Comparison of ENCODE assay signal across 28 cellular contexts in the genomic region with DNA sequence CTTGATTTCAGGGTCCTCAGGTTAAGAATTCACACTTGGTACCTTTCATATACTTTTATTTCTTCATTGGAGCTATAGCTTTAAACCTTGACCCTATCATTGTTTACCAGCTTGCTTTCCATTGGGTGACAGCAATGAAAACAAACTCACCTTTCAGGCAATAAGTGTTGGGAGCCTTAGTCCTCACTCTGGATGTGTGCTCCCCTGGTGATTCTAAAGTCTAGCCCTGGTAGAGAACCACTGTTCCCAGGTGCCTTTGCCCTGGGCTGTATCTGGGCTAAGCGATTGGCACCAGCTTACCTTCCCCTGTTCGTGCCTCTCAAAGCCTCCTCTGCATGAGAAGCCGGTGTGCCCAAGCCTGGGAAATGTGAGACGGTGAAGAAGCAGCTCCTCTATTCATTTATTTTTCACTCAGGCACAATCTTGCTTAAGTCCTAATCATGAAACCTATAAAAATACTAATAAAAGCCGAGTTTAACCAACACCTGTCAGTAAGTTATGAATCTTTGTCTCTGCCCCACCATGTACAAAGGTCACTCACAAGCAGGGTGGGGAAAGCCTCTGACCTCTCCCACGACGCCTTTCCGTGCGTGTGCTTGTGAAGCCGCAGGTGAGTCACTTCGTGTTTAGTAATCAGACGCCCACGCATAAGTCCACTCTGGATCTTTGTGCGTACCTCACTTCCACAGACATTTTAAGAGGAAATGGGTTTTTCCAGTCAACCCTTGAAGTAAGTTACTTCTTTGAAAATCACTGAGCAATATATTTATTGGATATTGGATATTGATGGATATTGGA. TPM values are rescaled to one million over a fixed set of nuclear protein-coding genes. Genes with fewer than 3 reads are reported as not detected.
DNase-seq lines count a peak whose midpoint lies in the region; ATAC-seq, FAIRE-seq and TF ChIP-seq lines count a peak whose summit lies in the region.
"Had no signal": no experiment of that assay in that cellular context is flagged by ENCODE, and none has a peak within 500 bp of the region (broad histone marks: within the 10 kb centered on the region; RNA-seq: fewer than 3 reads in every experiment).

No MANE protein-coding gene starts in this region.

- H3K4me3 Mint-ChIP-seq in Calu3 (ENCODE audit: low read depth, unreplicated experiment) = no peak overlapping the region
- H3K4me3 Mint-ChIP-seq: activated naive CD8-positive, alpha-beta T cell treated with anti-CD3 and anti-CD28 coated beads for 36 hours; activated T-cell treated with anti-CD3 and anti-CD28 coated beads, Interleukin-2, amount 50 U/mL, for 24 hours; CD4-positive, CD25-positive, alpha-beta regulatory T cell; dendritic cell treated with granulocyte-macrophage colony-stimulating factor and Interleukin-4, amounts not matched to agents 40 ng/mL and 50 ng/mL, for 4 days; endodermal cell; stimulated activated memory B cell treated with anti-CD40 and anti-IgM and Interleukin-4, amounts not matched to agents 10 μg/mL and 1 μg/mL and 100 μg/mL, for 72 hours had no signal

- H3K27me3 ChIP-seq in mammary epithelial cell (ENCODE audit: insufficient read depth, low read length) = no peaks in the 10 kb centered on the region
- H3K27me3 ChIP-seq in HepG2 (ENCODE audit: control insufficient read depth in 1 of 2, insufficient read depth in 2 of 2, low read length in 2 of 2) = no peaks in the 10 kb centered on the region; a peak in 3 of 5 replicates
- H3K27me3 ChIP-seq: gastrocnemius medialis, upper lobe of left lung had no signal

- H3K4me1 Mint-ChIP-seq in Calu3 (ENCODE audit: low read depth, unreplicated experiment) = peaks cover 8% of the 10 kb centered on the region
- H3K4me1 Mint-ChIP-seq: activated naive CD8-positive, alpha-beta T cell treated with anti-CD3 and anti-CD28 coated beads for 36 hours; CD4-positive, CD25-positive, alpha-beta regulatory T cell; endodermal cell; stimulated activated memory B cell treated with anti-CD40 and anti-IgM and Interleukin-4, amounts not matched to agents 10 μg/mL and 1 μg/mL and 100 μg/mL, for 72 hours had no signal

- dilution Hi-C loops in mammary epithelial cell (cut with HindIII; ENCODE audit: low sequenced_read_pairs) = loop anchor here (5.0 kb wide), 1 partner anchor 35 kb away; no protein-coding TSS in a partner anchor

- H3K36me3 ChIP-seq in mammary epithelial cell (ENCODE audit: insufficient read depth, low read length) (no peaks in the 10 kb centered on the region), HepG2 (replicated peaks in 1 of 2; ENCODE audit: control insufficient read depth in 1 of 2, insufficient read depth in 2 of 2, low read length in 2 of 2) (no peaks in the 10 kb centered on the region), OCI-LY7 (ENCODE audit: insufficient read depth, low read length) (no peaks in the 10 kb centered on the region)
- H3K36me3 ChIP-seq: gastrocnemius medialis, upper lobe of left lung had no signal

- H2AFZ ChIP-seq in mammary epithelial cell (ENCODE audit: low read depth, low read length) (no peak overlapping the region), HepG2 (ENCODE audit: low read length) (no peak overlapping the region), OCI-LY7 (ENCODE audit: low read length) (no peak overlapping the region)

- H3K4me3 ChIP-seq in mammary epithelial cell (replicated peaks in 1 of 3; ENCODE audit: insufficient read depth in 1 of 3, low read depth in 2 of 3, low read length in 3 of 3) (no peak overlapping the region), HepG2 (replicated peaks in 1 of 3; ENCODE audit: insufficient read depth in 1 of 3, low read depth in 2 of 3, low read length in 3 of 3) (no peak overlapping the region), OCI-LY7 (ENCODE audit: low read depth, low read length, poor library complexity, severe bottlenecking) (no peak overlapping the region)
- H3K4me3 ChIP-seq: gastrocnemius medialis, SK-N-MC, upper lobe of left lung had no signal

- H3K4me1 ChIP-seq in mammary epithelial cell (ENCODE audit: insufficient read depth, low read length) = no peaks in the 10 kb centered on the region
- no peaks in the 10 kb centered on the region for H3K4me1 ChIP-seq in HepG2 (ENCODE audit: insufficient read depth, low read length)
- no peaks in the 10 kb centered on the region for H3K4me1 ChIP-seq in OCI-LY7 (ENCODE audit: insufficient read depth, low read length, poor library complexity, severe bottlenecking)
- H3K4me1 ChIP-seq: gastrocnemius medialis, upper lobe of left lung had no signal

- H3K4me2 ChIP-seq in mammary epithelial cell (ENCODE audit: insufficient read depth, low read depth, low read length) = no peak overlapping the region
- H3K4me2 ChIP-seq in HepG2 (ENCODE audit: low read depth, low read length) = no peak overlapping the region
- no peak overlapping the region for H3K4me2 ChIP-seq in OCI-LY7 (ENCODE audit: low read length)

- TF ChIP-seq RAD21 in HepG2 (CRISPR knock-in tag; IDR thresholded peaks at IDR 0.05) = no peak

- TF ChIP-seq POLR2A in HepG2 (IDR thresholded peaks at IDR 0.05; ENCODE audit: insufficient read depth in 1 of 2, low read depth in 2 of 2, low read length in 2 of 2) = no peak

- 63% methylated on average over 14 of the region's 14 CpGs for WGBS in mammary epithelial cell (ENCODE audit: low coverage, missing lambda C conversion rate)
- WGBS in HepG2 (ENCODE audit: low lambda C conversion rate) = 13% methylated on average over 14 of the region's 14 CpGs

- H3K27me3 Mint-ChIP-seq in Calu3 (ENCODE audit: unreplicated experiment) = no peaks in the 10 kb centered on the region
- H3K27me3 Mint-ChIP-seq: CD4-positive, CD25-positive, alpha-beta regulatory T cell; stimulated activated memory B cell treated with anti-CD40 and anti-IgM and Interleukin-4, amounts not matched to agents 10 μg/mL and 1 μg/mL and 100 μg/mL, for 72 hours had no signal

- TF ChIP-seq CTCF in Calu3 (IDR thresholded peaks at IDR 0.05; ENCODE audit: unreplicated experiment) (no peak), mammary epithelial cell (conservative IDR thresholded peaks at IDR 0.05 in 1 of 2, IDR thresholded peaks at IDR 0.05 in 1 of 2; ENCODE audit: extremely low read depth in 1 of 2, insufficient read depth in 1 of 2, low read depth in 1 of 2, low read length in 2 of 2) (no peak), HepG2 (CRISPR knock-in tag; IDR thresholded peaks at IDR 0.05) (no peak), OCI-LY7 (conservative IDR thresholded peaks at IDR 0.05; ENCODE audit: low read length) (no peak), GM13977 (IDR thresholded peaks at IDR 0.05; ENCODE audit: extremely low read depth, insufficient read depth, missing control alignments) (no peak)

- H3K27ac Mint-ChIP-seq in Calu3 (ENCODE audit: unreplicated experiment) = peak overlapping the region; percentile 56
- no peak overlapping the region for H3K27ac Mint-ChIP-seq in activated naive CD4-positive, alpha-beta T cell treated with anti-CD3 and anti-CD28 coated beads, Interleukin-2, amount 50 U/mL, for 72 hours
- H3K27ac Mint-ChIP-seq: activated naive CD8-positive, alpha-beta T cell treated with anti-CD3 and anti-CD28 coated beads for 36 hours; activated T-cell treated with anti-CD3 and anti-CD28 coated beads, Interleukin-2, amount 50 U/mL, for 24 hours; CD4-positive, CD25-positive, alpha-beta regulatory T cell; dendritic cell treated with granulocyte-macrophage colony-stimulating factor and Interleukin-4, amounts not matched to agents 40 ng/mL and 50 ng/mL, for 4 days; endodermal cell; stimulated activated memory B cell treated with anti-CD40 and anti-IgM and Interleukin-4, amounts not matched to agents 10 μg/mL and 1 μg/mL and 100 μg/mL, for 72 hours had no signal

- CTCF ChIA-PET in Calu3 (lab: Charles Lee) (no interaction called here), mammary epithelial cell (lab: Charles Lee; ENCODE audit: low non-redundant PET) (no interaction called here), HepG2 (lab: Yijun Ruan, JAX; ENCODE audit: low intra/inter-chr PET ratio, low total read pairs) (no interaction called here), OCI-LY7 (lab: Charles Lee; ENCODE audit: unreplicated experiment) (no interaction called here)

- DNase-seq in Calu3 (peak; percentile 19), M059J (ENCODE audit: low read depth) (peak; percentile 12), mammary epithelial cell (peak; percentile 42), HepG2 (ENCODE audit: low spot score) (no peak), OCI-LY7 (ENCODE audit: low spot score) (no peak), substantia nigra (lab: John Stamatoyannopoulos, UW) (no peak), GM13977 (ENCODE audit: low spot score) (no peak)
- DNase-seq in activated naive CD4-positive, alpha-beta T cell treated with anti-CD3 and anti-CD28 coated beads, Interleukin-2, amount 50 U/mL, for 72 hours (ENCODE audit: low spot score in 2 of 2) = no peak
- DNase-seq: activated CD4-positive, alpha-beta T cell treated with anti-CD3 and anti-CD28 coated beads, Interleukin-2, amount 50 U/mL, for 1 hour; activated CD4-positive, CD25-positive, alpha-beta regulatory T cell; activated effector memory CD4-positive, alpha-beta T cell treated with anti-CD3 and anti-CD28 coated beads, Interleukin-2, amount 50 U/mL, for 16 hours; activated naive CD8-positive, alpha-beta T cell treated with anti-CD3 and anti-CD28 coated beads for 36 hours; activated T-cell treated with anti-CD3 and anti-CD28 coated beads, Interleukin-2, amount 50 U/mL, for 24 hours; CD4-positive, CD25-positive, alpha-beta regulatory T cell; central memory CD4-positive, alpha-beta T cell; endodermal cell; gastrocnemius medialis; MV-4-11; NCI-H1436 treated with DMSO at 0.1 percent for 48 hours; NCI-H2081 treated with DMSO at 0.1 percent for 48 hours; NCI-H226; NCI-H748 treated with DMSO at 0.1 percent for 48 hours had no signal

- H3K79me2 ChIP-seq in mammary epithelial cell (ENCODE audit: insufficient read depth, low read length) (no peaks in the 10 kb centered on the region), HepG2 (ENCODE audit: insufficient read depth, low read length) (no peaks in the 10 kb centered on the region), OCI-LY7 (ENCODE audit: insufficient read depth, low read depth, low read length) (no peaks in the 10 kb centered on the region)

- intact Hi-C loops in Calu3 (cut with micrococcal nuclease; ENCODE audit: unreplicated experiment) = no loop called here
- intact Hi-C loops in mammary epithelial cell (cut with micrococcal nuclease) = no loop called here
- intact Hi-C loops in HepG2 (cut with micrococcal nuclease; ENCODE audit: unreplicated experiment) = no loop called here
- intact Hi-C loops in OCI-LY7 (cut with micrococcal nuclease; ENCODE audit: unreplicated experiment) = no loop called here

- no peak overlapping the region for H3K27ac ChIP-seq in mammary epithelial cell (ENCODE audit: insufficient read depth, low read depth, low read length)
- H3K27ac ChIP-seq in HepG2 (ENCODE audit: extremely low read length, insufficient read depth, low read length) = no peak overlapping the region
- no peak overlapping the region for H3K27ac ChIP-seq in OCI-LY7 (ENCODE audit: low read depth, low read length, poor library complexity, severe bottlenecking)
- no peak overlapping the region for H3K27ac ChIP-seq in substantia nigra (ENCODE audit: low read depth, low read length, poor library complexity, severe bottlenecking)
- H3K27ac ChIP-seq: gastrocnemius medialis, SK-N-MC, upper lobe of left lung had no signal

- TF ChIP-seq EP300 in HepG2 (IDR thresholded peaks at IDR 0.05; ENCODE audit: low read depth in 2 of 2, low read length in 2 of 2) (no peak), HepG2 (CRISPR knock-in tag; IDR thresholded peaks at IDR 0.05; ENCODE audit: borderline replicate concordance) (no peak)

- in situ Hi-C loops in mammary epithelial cell (cut with MboI; ENCODE audit: low sequenced_read_pairs in 2 of 2) (no loop called here), HepG2 (cut with HindIII; ENCODE audit: extremely low pct_ligation_motif_present, low pct_unique_long_range_greater_than_20kb) (no loop called here), GM13977 (cut with MboI; ENCODE audit: low pct_unique_long_range_greater_than_20kb, low sequenced_read_pairs, unreplicated experiment) (no loop called here)

- FAIRE-seq in HepG2 (lab: Jason Lieb, UNC) = no peak
- FAIRE-seq: A204.1, HTR-8/SVneo had no signal

- POLR2A ChIA-PET in HepG2 (lab: Yijun Ruan, JAX) = no interaction called here
- POLR2A ChIA-PET in OCI-LY7 (lab: Charles Lee) = no interaction called here

- H3K9ac ChIP-seq in mammary epithelial cell (ENCODE audit: insufficient read depth, low read length) = no peak overlapping the region
- H3K9ac ChIP-seq in HepG2 (ENCODE audit: insufficient read depth, low read depth, low read length) = no peak overlapping the region

- H3K9me2 ChIP-seq in OCI-LY7 (ENCODE audit: insufficient read depth, low read length) = no peaks in the 10 kb centered on the region

- no peaks in the 10 kb centered on the region for H4K20me1 ChIP-seq in mammary epithelial cell (ENCODE audit: insufficient read depth, low read length)
- no peaks in the 10 kb centered on the region for H4K20me1 ChIP-seq in HepG2 (ENCODE audit: insufficient read depth, low read length)
- no peaks in the 10 kb centered on the region for H4K20me1 ChIP-seq in OCI-LY7 (ENCODE audit: insufficient read depth, low read length)

- BruUV-seq in Calu3 (replicated peaks; lab: Mats Ljungman, UMichigan) (no TSS peak), mammary epithelial cell (replicated peaks; lab: Mats Ljungman, UMichigan) (no TSS peak), HepG2 (replicated peaks; lab: Mats Ljungman, UMichigan) (no TSS peak), OCI-LY7 (replicated peaks; lab: Mats Ljungman, UMichigan) (no TSS peak)

- no peaks in the 10 kb centered on the region for H3K9me3 ChIP-seq in mammary epithelial cell (replicated peaks; ENCODE audit: insufficient read depth, low read length)
- no peaks in the 10 kb centered on the region for H3K9me3 ChIP-seq in HepG2 (ENCODE audit: low read length)
- no peaks in the 10 kb centered on the region for H3K9me3 ChIP-seq in OCI-LY7 (ENCODE audit: low read length)
- H3K9me3 ChIP-seq: gastrocnemius medialis, upper lobe of left lung had no signal

- no peak for ATAC-seq in HepG2
- ATAC-seq in activated naive CD4-positive, alpha-beta T cell treated with anti-CD3 and anti-CD28 coated beads, Interleukin-2, amount 50 U/mL, for 72 hours = no peak
- ATAC-seq: gastrocnemius medialis; stimulated activated memory B cell treated with anti-CD40 and anti-IgM and Interleukin-4, amounts not matched to agents 10 μg/mL and 1 μg/mL and 100 μg/mL, for 72 hours had no signal

- H3K36me3 Mint-ChIP-seq in Calu3 (ENCODE audit: insufficient read depth, unreplicated experiment) = no peaks in the 10 kb centered on the region
- no peaks in the 10 kb centered on the region for H3K36me3 Mint-ChIP-seq in activated naive CD4-positive, alpha-beta T cell treated with anti-CD3 and anti-CD28 coated beads, Interleukin-2, amount 50 U/mL, for 72 hours
- H3K36me3 Mint-ChIP-seq: activated naive CD8-positive, alpha-beta T cell treated with anti-CD3 and anti-CD28 coated beads for 36 hours; CD4-positive, CD25-positive, alpha-beta regulatory T cell; stimulated activated memory B cell treated with anti-CD40 and anti-IgM and Interleukin-4, amounts not matched to agents 10 μg/mL and 1 μg/mL and 100 μg/mL, for 72 hours had no signal

- H3K9me3 Mint-ChIP-seq in Calu3 (ENCODE audit: low read depth, unreplicated experiment) = no peaks in the 10 kb centered on the region
- H3K9me3 Mint-ChIP-seq in activated naive CD4-positive, alpha-beta T cell treated with anti-CD3 and anti-CD28 coated beads, Interleukin-2, amount 50 U/mL, for 72 hours = no peaks in the 10 kb centered on the region
- H3K9me3 Mint-ChIP-seq: activated naive CD8-positive, alpha-beta T cell treated with anti-CD3 and anti-CD28 coated beads for 36 hours; activated T-cell treated with anti-CD3 and anti-CD28 coated beads, Interleukin-2, amount 50 U/mL, for 24 hours; dendritic cell treated with granulocyte-macrophage colony-stimulating factor and Interleukin-4, amounts not matched to agents 40 ng/mL and 50 ng/mL, for 4 days; endodermal cell; stimulated activated memory B cell treated with anti-CD40 and anti-IgM and Interleukin-4, amounts not matched to agents 10 μg/mL and 1 μg/mL and 100 μg/mL, for 72 hours had no signal

RNA-seq across cellular contexts. Expression of gene ARRDC4, which starts 12.8 kb away (rescaled TPM):
- total RNA-seq in Calu3 (2022) (3.0 and 3.2 TPM in 2 replicates), mammary epithelial cell (10 to 100 TPM; 18.3 to 61.5 TPM), HepG2 (2016; rRNA removed; fragmentation: Illumina TruSeq; extraction: Trizol) (1.5 and 2.5 TPM in 2 replicates), OCI-LY7 (2022) (not detected in 2 replicates)
- 9.9 and 13.9 TPM in 2 replicates for total RNA-seq in M059J (2014; rRNA removed; shearing (Covaris generic))
- polyA plus RNA-seq in mammary epithelial cell (8.9 TPM), HepG2 (2011; rRNA removed) (2.5 and 3.8 TPM in 2 replicates)
- polyA minus RNA-seq in mammary epithelial cell = 8.0 TPM
- total RNA-seq in HepG2 (2016; cell fraction: cytosol; rRNA removed; fragmentation: Illumina TruSeq; extraction: Trizol; ENCODE audit: low read depth) = 0.18 and 0.30 TPM in 2 replicates
- 1.7 and 2.0 TPM in 2 replicates for total RNA-seq in HepG2 (2016; cell fraction: insoluble cytoplasmic fraction; rRNA removed; fragmentation: Illumina TruSeq; extraction: Trizol)
- total RNA-seq in HepG2 (2016; cell fraction: membrane; rRNA removed; fragmentation: Illumina TruSeq; extraction: Trizol) = 1.1 and 1.2 TPM in 2 replicates
- 1.5 TPM in 2 replicates for total RNA-seq in HepG2 (2016; cell fraction: nucleus; rRNA removed; fragmentation: Illumina TruSeq; extraction: Trizol)
- polyA plus RNA-seq in HepG2 (2011; cell fraction: cytosol; rRNA removed) = 1.4 and 3.1 TPM in 2 replicates
- polyA plus RNA-seq in HepG2 (2011; cell fraction: nucleus; rRNA removed) = 1.7 and 3.4 TPM in 2 replicates
- 4.3 and 5.4 TPM in 2 replicates for polyA plus RNA-seq in HepG2 (2012)
- polyA plus RNA-seq in HepG2 (2016; cell fraction: cytosol; fragmentation: Illumina TruSeq; extraction: Trizol; ENCODE audit: low read depth) = 0.14 and 0.15 TPM in 2 replicates
- polyA plus RNA-seq in HepG2 (2016; cell fraction: insoluble cytoplasmic fraction; fragmentation: Illumina TruSeq; extraction: Trizol; ENCODE audit: low read depth) = 2.0 and 2.1 TPM in 2 replicates
- 0.53 and 0.56 TPM in 2 replicates for polyA plus RNA-seq in HepG2 (2016; cell fraction: membrane; fragmentation: Illumina TruSeq; extraction: Trizol; ENCODE audit: low read depth)
- polyA plus RNA-seq in HepG2 (2016; cell fraction: nucleus; fragmentation: Illumina TruSeq; extraction: Trizol; ENCODE audit: insufficient read depth, low read depth) = 1.4 and 1.8 TPM in 2 replicates
- polyA minus RNA-seq in HepG2 (2011; rRNA and poly(A)+ RNA removed; ENCODE audit: low replicate concordance) = 2.0 TPM in 1 of 2 replicates, not detected in the other
- polyA minus RNA-seq in HepG2 (2011; cell fraction: cytosol; rRNA and poly(A)+ RNA removed) = 1.6 and 2.5 TPM in 2 replicates
- polyA minus RNA-seq in HepG2 (2011; cell fraction: nucleus; rRNA and poly(A)+ RNA removed) = 1.8 and 4.0 TPM in 2 replicates
- total RNA-seq in activated naive CD4-positive, alpha-beta T cell treated with anti-CD3 and anti-CD28 coated beads, Interleukin-2, amount 50 U/mL, for 72 hours = under 1 TPM; 0.60 to 0.66 TPM
- not detected in 2 replicates for total RNA-seq in OCI-LY7 (2014; rRNA removed; shearing (Covaris generic))

Comparison
In these comparisons a context has a peak if more than half of its experiments do, and no peak if none do; other contexts are left out.
1. DNase-seq: peak in Calu3 (single experiment), M059J (single experiment) and mammary epithelial cell (single experiment); none in HepG2 (single experiment), activated naive CD4-positive, alpha-beta T cell treated with anti-CD3 and anti-CD28 coated beads, Interleukin-2, amount 50 U/mL, for 72 hours (0 of 2), OCI-LY7 (single experiment), substantia nigra (0 of 49) and GM13977 (single experiment).